Comparison of ENCODE assay signal across 1 cellular context in the genomic region with DNA sequence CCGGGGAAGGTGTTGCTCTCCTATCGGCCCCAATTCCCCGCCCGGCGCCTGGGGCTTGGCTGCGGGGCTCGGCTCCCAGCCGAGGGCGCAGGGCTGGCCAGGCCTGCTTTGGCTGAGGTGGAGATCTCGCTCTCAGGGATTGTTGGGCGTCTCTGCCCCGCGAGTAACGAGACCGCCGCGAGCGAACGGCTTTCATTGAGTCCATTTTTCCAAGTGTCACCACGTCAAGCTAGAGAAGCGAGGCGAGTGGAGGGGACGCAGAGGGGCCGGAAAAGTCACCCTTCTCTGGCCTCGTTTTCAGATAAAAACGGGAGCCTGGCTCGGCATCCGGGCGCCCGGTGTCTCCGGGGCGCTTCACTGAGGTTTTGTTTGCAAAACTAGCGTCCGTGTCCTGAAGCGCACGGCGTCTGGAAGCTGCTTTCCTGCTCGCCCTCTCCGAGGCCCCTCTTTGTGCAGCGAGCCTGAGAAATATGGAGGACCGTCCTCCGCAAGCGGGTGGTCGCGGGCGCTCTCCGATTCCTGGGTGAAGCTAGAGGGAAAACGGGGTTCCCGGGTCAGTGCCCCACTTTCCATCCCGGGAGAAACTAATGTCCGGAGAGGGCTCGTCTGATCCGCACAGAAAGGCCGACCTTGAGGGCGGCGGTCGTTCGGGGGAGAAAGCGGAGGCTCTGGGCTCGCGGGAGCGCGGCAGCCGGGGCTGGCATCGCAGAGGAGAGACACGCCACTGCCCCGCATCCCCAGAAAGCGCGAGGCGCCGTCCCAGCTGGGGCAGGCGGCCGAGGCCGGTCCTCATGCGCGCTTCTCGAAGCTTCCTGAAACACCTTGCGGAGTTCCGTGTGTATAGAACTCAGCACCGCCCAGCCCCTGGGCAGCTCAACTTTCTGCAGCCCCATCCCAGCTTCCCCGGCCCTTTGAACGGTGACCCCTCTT.
TF ChIP-seq lines count a peak whose summit lies in the region.

No MANE protein-coding gene starts in this region.

TF ChIP-seq in H1, 55 proteins besides CTCF, POLR2A, EP300 and RAD21 (continued from another document):
- TF ChIP-seq, protein P1, sequence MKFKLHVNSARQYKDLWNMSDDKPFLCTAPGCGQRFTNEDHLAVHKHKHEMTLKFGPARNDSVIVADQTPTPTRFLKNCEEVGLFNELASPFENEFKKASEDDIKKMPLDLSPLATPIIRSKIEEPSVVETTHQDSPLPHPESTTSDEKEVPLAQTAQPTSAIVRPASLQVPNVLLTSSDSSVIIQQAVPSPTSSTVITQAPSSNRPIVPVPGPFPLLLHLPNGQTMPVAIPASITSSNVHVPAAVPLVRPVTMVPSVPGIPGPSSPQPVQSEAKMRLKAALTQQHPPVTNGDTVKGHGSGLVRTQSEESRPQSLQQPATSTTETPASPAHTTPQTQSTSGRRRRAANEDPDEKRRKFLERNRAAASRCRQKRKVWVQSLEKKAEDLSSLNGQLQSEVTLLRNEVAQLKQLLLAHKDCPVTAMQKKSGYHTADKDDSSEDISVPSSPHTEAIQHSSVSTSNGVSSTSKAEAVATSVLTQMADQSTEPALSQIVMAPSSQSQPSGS (IDR thresholded peaks at IDR 0.05; ENCODE audit: low read length): no peak
- TF ChIP-seq SUZ12 (IDR thresholded peaks at IDR 0.05; ENCODE audit: low read length): peak; percentile 97
- TF ChIP-seq, protein P2, sequence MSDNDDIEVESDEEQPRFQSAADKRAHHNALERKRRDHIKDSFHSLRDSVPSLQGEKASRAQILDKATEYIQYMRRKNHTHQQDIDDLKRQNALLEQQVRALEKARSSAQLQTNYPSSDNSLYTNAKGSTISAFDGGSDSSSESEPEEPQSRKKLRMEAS (IDR thresholded peaks at IDR 0.05): peak; percentile 40; the same call in 1 of the 2 replicates
- TF ChIP-seq RNF2 (IDR thresholded peaks at IDR 0.05; ENCODE audit: borderline replicate concordance, low read depth, low read length, missing control alignments, poor library complexity, severe bottlenecking): peak; percentile 97
- no peak for TF ChIP-seq BCL11A (IDR thresholded peaks at IDR 0.05; ENCODE audit: low read depth in 2 of 2, low read length in 2 of 2)
- TF ChIP-seq POU5F1 (IDR thresholded peaks at IDR 0.05; ENCODE audit: low read depth, low read length): no peak
- no peak for TF ChIP-seq KDM5A (IDR thresholded peaks at IDR 0.05; ENCODE audit: low read length)
- no peak for TF ChIP-seq JUND (IDR thresholded peaks at IDR 0.05; ENCODE audit: low read length)
- peak; percentile 95 for TF ChIP-seq EZH2 (IDR thresholded peaks at IDR 0.05; ENCODE audit: low read depth, low read length, severe bottlenecking)
- TF ChIP-seq HDAC2 (IDR thresholded peaks at IDR 0.05; ENCODE audit: borderline replicate concordance in 1 of 2, low read depth in 2 of 2, low read length in 2 of 2): no peak
- peak; percentile 93; the same call in 1 of the 2 replicates for TF ChIP-seq CBX8 (IDR thresholded peaks at IDR 0.05; ENCODE audit: borderline replicate concordance, low read depth, low read length)
- TF ChIP-seq CREB1 (IDR thresholded peaks at IDR 0.05): no peak
